ENCODE assay signal across 8 cellular contexts in the genomic region with DNA sequence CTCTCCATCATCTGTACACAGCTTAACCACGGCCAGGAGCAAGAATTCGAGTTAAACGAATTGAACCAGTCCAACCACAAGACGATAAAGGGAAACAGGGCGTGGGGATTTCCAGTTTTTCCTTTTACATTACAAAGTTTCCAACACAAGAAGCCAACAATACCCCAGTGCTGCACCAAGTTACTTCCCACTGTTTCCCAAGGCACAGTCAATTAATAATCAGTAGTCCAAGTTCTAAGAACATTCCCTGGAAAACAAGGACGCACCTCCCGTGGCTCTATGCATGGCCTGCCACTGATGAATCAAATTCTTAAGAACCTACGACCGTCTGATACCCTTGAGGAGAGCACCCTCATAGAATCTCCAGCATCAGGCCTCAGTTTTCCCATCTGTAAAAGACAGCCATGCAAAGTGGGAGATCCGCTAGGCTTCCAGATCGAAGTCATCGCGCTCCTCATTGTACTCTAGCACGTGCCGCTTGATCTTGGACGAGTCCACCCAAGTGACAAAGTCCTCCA. TPM values are rescaled to one million over a fixed set of nuclear protein-coding genes. Genes with fewer than 3 reads are reported as not detected.
DNase-seq lines count a peak whose midpoint lies in the region; ATAC-seq, FAIRE-seq and TF ChIP-seq lines count a peak whose summit lies in the region.

No MANE protein-coding gene starts in this region.

- no peak for TF ChIP-seq CTCF in right atrium auricular region (IDR thresholded peaks at IDR 0.05)
- TF ChIP-seq CTCF in GM12878 (IDR thresholded peaks at IDR 0.05 in 2 of 3, conservative IDR thresholded peaks at IDR 0.05 in 1 of 3; ENCODE audit: control insufficient read depth in 2 of 3, extremely low read depth in 1 of 3, insufficient read depth in 1 of 3, low read depth in 3 of 3, low read length in 3 of 3) = no peak
- TF ChIP-seq CTCF in lung (IDR thresholded peaks at IDR 0.05; ENCODE audit: control extremely low read depth, extremely low read depth) = no peak

- no peak for TF ChIP-seq EP300 in GM12878 (IDR thresholded peaks at IDR 0.05; ENCODE audit: borderline replicate concordance in 1 of 2, control insufficient read depth in 1 of 2, low read depth in 2 of 2, low read length in 2 of 2)

- SMC1A ChIA-PET in GM12878 (lab: Charles Lee; ENCODE audit: uncharacterized antibody, unreplicated experiment) = interaction anchor here (1.4 to 3.9 kb wide), 8 partner anchors 12 to 272 kb away, joined by 3 to 27 read pairs (median 13); partner anchors contain the start of genes MAN2C1, SIN3A and SNUPN

- peak overlapping the region; percentile 89 for H3K9ac ChIP-seq in GM12878 (ENCODE audit: control insufficient read depth, insufficient read depth, low read length)

- H3K79me2 ChIP-seq in GM12878 (ENCODE audit: control insufficient read depth, insufficient read depth, low read length) = peaks cover 32% of the 10 kb centered on the region

- peak overlapping the region; percentile 12; the same call in 1 of the 2 replicates for H2AFZ ChIP-seq in GM12878 (ENCODE audit: control insufficient read depth, low read depth, low read length)

- DNase-seq in right atrium auricular region (ENCODE audit: low spot score) = no peak
- DNase-seq in left cardiac atrium = no peak
- DNase-seq in GM12878 (ENCODE audit: low read depth, low spot score) = no peak
- DNase-seq in lung (ENCODE audit: low spot score) = no peak

- POLR2A ChIA-PET in GM12878 (lab: Charles Lee) = interaction anchor here (0.9 to 5.0 kb wide), 8 partner anchors 10 to 271 kb away, joined by 3 to 110 read pairs (median 10); partner anchors contain the start of genes MAN2C1, PTPN9, SIN3A and SNUPN

- ATAC-seq in left cardiac atrium (no peak), GM12878 (no peak), lung (ENCODE audit: insufficient read depth, low FRiP score) (no peak), GM19463 (IDR thresholded peaks at IDR 0.05; ENCODE audit: unreplicated experiment) (no peak), HG02623 (IDR thresholded peaks at IDR 0.05; ENCODE audit: unreplicated experiment) (no peak), GM19023 (IDR thresholded peaks at IDR 0.05; ENCODE audit: unreplicated experiment) (no peak)

- RAD21 ChIA-PET in GM12878 (lab: Charles Lee; ENCODE audit: unreplicated experiment) = interaction anchor here (0.5 to 5.1 kb wide), 12 partner anchors 9 to 271 kb away, joined by 3 to 69 read pairs (median 5); partner anchors contain the start of genes MAN2C1, SIN3A and SNUPN

- CTCF ChIA-PET in GM12878 (lab: Yijun Ruan, JAX) = interaction anchor here (0.7 to 5.5 kb wide), 16 partner anchors 7 to 270 kb away, joined by 3 to 86 read pairs (median 4); partner anchors contain the start of genes MAN2C1, SIN3A, SNUPN and SNX33

- no peak for TF ChIP-seq POLR2A in GM12878 (IDR thresholded peaks at IDR 0.05; ENCODE audit: low read depth, low read length)

- H3K4me3 ChIP-seq in right atrium auricular region (peak overlapping the region; percentile 80 to 93), GM12878 (peak overlapping the region; percentile 76), lung (peak overlapping the region; percentile 92), urinary bladder (ENCODE audit: low read depth, low read length) (peak overlapping the region; percentile 61)

- peaks cover 2% of the 10 kb centered on the region; the same call in 1 of the 2 replicates for H4K20me1 ChIP-seq in GM12878 (ENCODE audit: control insufficient read depth, insufficient read depth)

- intact Hi-C loops in left cardiac atrium (cut with DNase I) = loop anchor here in 1 of 2 donors (5.0 kb wide), 1 partner anchor 43 kb away; no protein-coding TSS in a partner anchor
- intact Hi-C loops in GM12878 (cut with micrococcal nuclease; ENCODE audit: unreplicated experiment) = no loop called here

- no peak for TF ChIP-seq RAD21 in GM12878 (IDR thresholded peaks at IDR 0.05; ENCODE audit: insufficient read depth, low read depth, low read length)

- H3K27ac ChIP-seq in right atrium auricular region (peak overlapping the region; percentile 93 to 94), GM12878 (ENCODE audit: control insufficient read depth, insufficient read depth) (peak overlapping the region; percentile 75), lung (ENCODE audit: low read depth in 1 of 2, low read length in 1 of 2) (peak overlapping the region; percentile 84 to 98), urinary bladder (ENCODE audit: low read depth) (peak overlapping the region; percentile 90)

- in situ Hi-C loops in GM12878 (cut with MboI) = no loop called here

- peak; percentile 65 for FAIRE-seq in GM12878 (lab: Jason Lieb, UNC)

- WGBS in GM12878 (ENCODE audit: insufficient coverage, insufficient replicate concordance, low lambda C conversion rate, missing lambda C conversion rate) = under 1% methylated on average over 16 of the region's 16 CpGs
- 1% methylated on average over 16 of the region's 16 CpGs for WGBS in lung, 2 donors
- WGBS in urinary bladder = under 1% methylated on average over 16 of the region's 16 CpGs

- H3K27me3 ChIP-seq in right atrium auricular region (no peaks in the 10 kb centered on the region), GM12878 (replicated peaks in 1 of 2; ENCODE audit: control insufficient read depth in 2 of 2, insufficient read depth in 2 of 2, low read length in 1 of 2) (no peaks in the 10 kb centered on the region), lung (ENCODE audit: control insufficient read depth, insufficient read depth) (no peaks in the 10 kb centered on the region)

- H3K9me3 ChIP-seq in right atrium auricular region = no peaks in the 10 kb centered on the region
- no peaks in the 10 kb centered on the region for H3K9me3 ChIP-seq in GM12878 (replicated peaks; ENCODE audit: control insufficient read depth, insufficient read depth, low read length)
- no peaks in the 10 kb centered on the region for H3K9me3 ChIP-seq in lung (ENCODE audit: control insufficient read depth in 2 of 2, insufficient read depth in 1 of 2, low read length in 1 of 2)

- peak overlapping the region; percentile 98 for H3K4me2 ChIP-seq in GM12878 (ENCODE audit: control insufficient read depth, insufficient read depth)

- peaks cover 0 to 35% of the 10 kb centered on the region in 2 donors for H3K4me1 ChIP-seq in right atrium auricular region
- H3K4me1 ChIP-seq in GM12878 (ENCODE audit: control insufficient read depth, insufficient read depth, low read length) = no peaks in the 10 kb centered on the region
- peaks cover 3 to 5% of the 10 kb centered on the region in 2 donors for H3K4me1 ChIP-seq in lung (ENCODE audit: control insufficient read depth in 2 of 2, insufficient read depth in 2 of 2, low read length in 2 of 2)
- no peaks in the 10 kb centered on the region for H3K4me1 ChIP-seq in urinary bladder (ENCODE audit: insufficient read depth)

- TSS peak; percentile 85 for BruUV-seq in GM12878 (replicated peaks; lab: Mats Ljungman, UMichigan)

- H3K36me3 ChIP-seq in right atrium auricular region (no peaks in the 10 kb centered on the region), GM12878 (ENCODE audit: control insufficient read depth in 2 of 2, insufficient read depth in 2 of 2, low read length in 1 of 2) (no peaks in the 10 kb centered on the region; a peak in 1 of 4 replicates), lung (ENCODE audit: control insufficient read depth in 2 of 2, insufficient read depth in 2 of 2, low read length in 2 of 2) (no peaks in the 10 kb centered on the region), urinary bladder (ENCODE audit: insufficient read depth) (no peaks in the 10 kb centered on the region)

RNA-seq across cellular contexts. Expression of gene IMP3, which starts 0.8 kb away (rescaled TPM):
- total RNA-seq in right atrium auricular region = 100 to 1,000 TPM in 1 of 2 donors, 10 to 100 TPM in 1; 71.2 to 119 TPM
- 10 to 100 TPM; 44.1 to 49.9 TPM for total RNA-seq in left cardiac atrium
- 50.0 and 72.4 TPM in 2 replicates for total RNA-seq in GM12878 (2013; cell fraction: nucleolus; rRNA removed)
- 123 and 124 TPM in 2 replicates for total RNA-seq in GM12878 (2014; rRNA removed)
- 47.4 and 53.0 TPM in 2 replicates for total RNA-seq in GM12878 (2014; rRNA removed; fragmentation: Illumina TruSeq; extraction: Trizol)
- 88.3 and 96.2 TPM in 2 replicates for total RNA-seq in GM12878 (2021)
- 29.3 TPM for polyA plus RNA-seq in GM12878 (2011; ENCODE audit: low read depth)
- 66.6 and 74.2 TPM in 2 replicates for polyA plus RNA-seq in GM12878 (2011; rRNA removed)
- 102 and 121 TPM in 2 replicates for polyA plus RNA-seq in GM12878 (2011; cell fraction: cytosol; rRNA removed)
- polyA plus RNA-seq in GM12878 (2011; cell fraction: nucleus; rRNA removed) = 71.5 and 89.8 TPM in 2 replicates
- 62.8 and 64.4 TPM in 2 replicates for polyA plus RNA-seq in GM12878 (2012)
- polyA plus RNA-seq in GM12878 (2014; fragmentation: Illumina TruSeq; extraction: Trizol) = 35.1 and 36.9 TPM in 2 replicates
- polyA plus RNA-seq in GM12878 (2014; fragmentation: Nextera tagmentation; extraction: Ambion mirVana) = 10 to 100 TPM; 13.3 to 34.9 TPM
- polyA plus RNA-seq in GM12878 (2014; rRNA removed) = 115 and 123 TPM in 2 replicates
- polyA plus RNA-seq in GM12878 (2016; fragmentation: Nextera tagmentation; extraction: Ambion mirVana) = 100 to 1,000 TPM; 204 to 208 TPM
- 16.2 and 18.3 TPM in 2 replicates for polyA minus RNA-seq in GM12878 (2011; rRNA and poly(A)+ RNA removed)
- 21.6 and 28.9 TPM in 2 replicates for polyA minus RNA-seq in GM12878 (2011; cell fraction: cytosol; rRNA and poly(A)+ RNA removed)
- polyA minus RNA-seq in GM12878 (2011; cell fraction: nucleus; rRNA and poly(A)+ RNA removed) = 30.7 and 54.2 TPM in 2 replicates
- total RNA-seq in lung = 10 to 100 TPM; 34.2 to 66.8 TPM
- 10 to 100 TPM; 73.4 to 78.4 TPM for polyA plus RNA-seq in lung
- 30.1 TPM for total RNA-seq in urinary bladder
- polyA plus RNA-seq in urinary bladder = 62.5 TPM

RNA-seq across cellular contexts. Expression of gene SNX33, which starts 8.5 kb away (rescaled TPM):
- 10 to 100 TPM; 10.3 to 20.5 TPM for total RNA-seq in right atrium auricular region
- total RNA-seq in left cardiac atrium = 10 to 100 TPM; 14.3 to 17.0 TPM
- 4.5 and 4.6 TPM in 2 replicates for total RNA-seq in GM12878 (2013; cell fraction: nucleolus; rRNA removed)
- 0.45 and 0.76 TPM in 2 replicates for total RNA-seq in GM12878 (2014; rRNA removed)
- total RNA-seq in GM12878 (2014; rRNA removed; fragmentation: Illumina TruSeq; extraction: Trizol) = 0.18 and 0.40 TPM in 2 replicates
- 0.85 and 1.1 TPM in 2 replicates for total RNA-seq in GM12878 (2021)
- polyA plus RNA-seq in GM12878 (2011; ENCODE audit: low read depth) = 0.25 TPM
- polyA plus RNA-seq in GM12878 (2011; rRNA removed) = 1.1 and 1.9 TPM in 2 replicates
- 2.1 and 2.3 TPM in 2 replicates for polyA plus RNA-seq in GM12878 (2011; cell fraction: cytosol; rRNA removed)
- polyA plus RNA-seq in GM12878 (2011; cell fraction: nucleus; rRNA removed) = 4.0 and 5.1 TPM in 2 replicates
- 0.91 and 0.95 TPM in 2 replicates for polyA plus RNA-seq in GM12878 (2012)
- 0.40 and 0.59 TPM in 2 replicates for polyA plus RNA-seq in GM12878 (2014; fragmentation: Illumina TruSeq; extraction: Trizol)
- polyA plus RNA-seq in GM12878 (2014; fragmentation: Nextera tagmentation; extraction: Ambion mirVana) = under 1 TPM; 0.13 to 0.14 TPM
- polyA plus RNA-seq in GM12878 (2014; rRNA removed) = 0.71 and 0.83 TPM in 2 replicates
- polyA plus RNA-seq in GM12878 (2016; fragmentation: Nextera tagmentation; extraction: Ambion mirVana) = under 1 TPM; 0.51 to 0.78 TPM
- polyA minus RNA-seq in GM12878 (2011; rRNA and poly(A)+ RNA removed) = 3.7 and 6.0 TPM in 2 replicates
- polyA minus RNA-seq in GM12878 (2011; cell fraction: cytosol; rRNA and poly(A)+ RNA removed) = 1.6 TPM in 2 replicates
- 2.7 and 4.2 TPM in 2 replicates for polyA minus RNA-seq in GM12878 (2011; cell fraction: nucleus; rRNA and poly(A)+ RNA removed)
- total RNA-seq in lung = 10 to 100 TPM; 16.7 to 23.5 TPM
- 10 to 100 TPM; 13.6 to 19.3 TPM for polyA plus RNA-seq in lung
- 11.1 TPM for total RNA-seq in urinary bladder
- 25.8 TPM for polyA plus RNA-seq in urinary bladder

RNA-seq across cellular contexts. Expression of gene SNUPN, which starts 13.7 kb away (rescaled TPM):
- total RNA-seq in right atrium auricular region (10 to 100 TPM; 13.7 to 17.3 TPM), left cardiac atrium (10 to 100 TPM; 15.6 to 21.4 TPM), GM12878 (2014; rRNA removed) (19.0 and 25.4 TPM in 2 replicates), GM12878 (2014; rRNA removed; fragmentation: Illumina TruSeq; extraction: Trizol) (24.6 and 25.0 TPM in 2 replicates), GM12878 (2021) (22.9 and 24.6 TPM in 2 replicates), lung (10 to 100 TPM; 19.1 to 22.9 TPM), urinary bladder (25.1 TPM)
- total RNA-seq in GM12878 (2013; cell fraction: nucleolus; rRNA removed) = 21.9 and 23.6 TPM in 2 replicates
- 17.4 TPM for polyA plus RNA-seq in GM12878 (2011; ENCODE audit: low read depth)
- polyA plus RNA-seq in GM12878 (2011; rRNA removed) (34.1 and 38.0 TPM in 2 replicates), GM12878 (2014; fragmentation: Illumina TruSeq; extraction: Trizol) (30.2 and 30.9 TPM in 2 replicates), GM12878 (2014; fragmentation: Nextera tagmentation; extraction: Ambion mirVana) (10 to 100 TPM; 47.3 to 50.3 TPM), GM12878 (2014; rRNA removed) (21.8 and 22.6 TPM in 2 replicates), GM12878 (2016; fragmentation: Nextera tagmentation; extraction: Ambion mirVana) (10 to 100 TPM; 41.9 to 48.9 TPM), lung (10 to 100 TPM; 19.3 to 24.6 TPM), urinary bladder (23.6 TPM)
- 25.6 and 26.9 TPM in 2 replicates for polyA plus RNA-seq in GM12878 (2011; cell fraction: cytosol; rRNA removed)
- polyA plus RNA-seq in GM12878 (2011; cell fraction: nucleus; rRNA removed) = 21.2 and 24.6 TPM in 2 replicates
- polyA plus RNA-seq in GM12878 (2012) = 19.9 and 24.3 TPM in 2 replicates
- polyA minus RNA-seq in GM12878 (2011; rRNA and poly(A)+ RNA removed) = 21.1 and 25.5 TPM in 2 replicates
- polyA minus RNA-seq in GM12878 (2011; cell fraction: cytosol; rRNA and poly(A)+ RNA removed) = 6.5 and 9.5 TPM in 2 replicates
- 8.0 and 11.0 TPM in 2 replicates for polyA minus RNA-seq in GM12878 (2011; cell fraction: nucleus; rRNA and poly(A)+ RNA removed)
